In genomic region chr1:29520571-29521437, GRCh38 we compare ENCODE assay signal across 1 cellular context.
TF ChIP-seq lines count a peak whose summit lies in the region.

No MANE protein-coding gene starts in this region.

TF ChIP-seq in WTC11, 78 proteins besides CTCF, POLR2A, EP300 and RAD21 (continued from another document):
- TF ChIP-seq ARID4B (CRISPR knock-in tag; IDR thresholded peaks at IDR 0.05; ENCODE audit: borderline replicate concordance), result no peak
- no peak for TF ChIP-seq NR1H2 (CRISPR knock-in tag; IDR thresholded peaks at IDR 0.05)
- no peak for TF ChIP-seq MLX (CRISPR knock-in tag; IDR thresholded peaks at IDR 0.05)
- TF ChIP-seq AR (CRISPR knock-in tag; IDR thresholded peaks at IDR 0.05), result no peak
- no peak for TF ChIP-seq CDX4 (CRISPR knock-in tag; IDR thresholded peaks at IDR 0.05; ENCODE audit: borderline replicate concordance)
- TF ChIP-seq ZNF416 (CRISPR knock-in tag; IDR thresholded peaks at IDR 0.05), result no peak
